In the genomic region with DNA sequence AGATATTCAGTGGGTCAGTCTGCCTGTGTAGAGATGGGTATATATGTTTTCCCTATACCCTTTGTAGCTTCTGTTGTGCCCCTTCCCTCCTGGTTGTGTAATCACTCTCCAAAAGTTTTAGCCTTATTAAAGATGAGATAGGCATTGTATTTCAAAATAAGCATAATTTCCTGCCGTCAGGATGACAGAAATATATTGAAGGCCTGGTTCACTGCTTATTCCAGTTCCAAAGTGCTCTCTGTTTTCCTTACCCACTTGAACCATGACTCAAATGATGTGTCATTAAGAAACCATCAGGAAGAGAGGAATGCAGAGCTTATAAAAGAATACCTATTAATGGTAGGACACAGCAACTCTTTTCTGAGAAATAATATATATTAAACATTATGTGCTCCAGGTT, we compare ENCODE assay signal across 22 cellular contexts.
A peak's percentile ranks its signal among the peaks of the same experiment; 100 is the strongest.
DNase-seq lines count a peak whose midpoint lies in the region; TF ChIP-seq lines count a peak whose summit lies in the region.
"Had no signal": no experiment of that assay in that cellular context is flagged by ENCODE, and none has a peak within 500 bp of the region (broad histone marks: within the 10 kb centered on the region; RNA-seq: fewer than 3 reads in every experiment).

No MANE protein-coding gene starts in this region.

- H2BK5ac ChIP-seq in trophoblast cell (ENCODE audit: low read depth, low read length, poor library complexity), result no peak overlapping the region

- H3K27me3 ChIP-seq in SK-N-SH (ENCODE audit: insufficient read depth), result no peaks in the 10 kb centered on the region
- no peaks in the 10 kb centered on the region for H3K27me3 ChIP-seq in Caco-2 (replicated peaks; ENCODE audit: control insufficient read depth, insufficient read depth, low read length)
- H3K27me3 ChIP-seq in trophoblast cell (ENCODE audit: insufficient read depth, low read length), result no peaks in the 10 kb centered on the region
- H3K27me3 ChIP-seq: adrenal gland, hepatocyte, sigmoid colon had no signal

- H2BK12ac ChIP-seq in trophoblast cell (ENCODE audit: low read length), result no peak overlapping the region

- H3K36me3 Mint-ChIP-seq in Caco-2 (ENCODE audit: insufficient read depth, unreplicated experiment), result no peaks in the 10 kb centered on the region
- H3K36me3 Mint-ChIP-seq: natural killer cell treated with Interleukin-12 subunit alpha and Interleukin-12 subunit beta and Interleukin-15 and Interleukin-18, amount 100 ng/mL, for 72 hours had no signal

- no peaks in the 10 kb centered on the region for H3K9me2 ChIP-seq in SK-N-SH

- CTCF ChIA-PET in SK-N-SH (lab: Yijun Ruan, JAX), result no interaction called here
- CTCF ChIA-PET in Caco-2 (lab: Charles Lee), result no interaction called here

- H4K8ac ChIP-seq in trophoblast cell (ENCODE audit: low read depth, low read length), result no peak overlapping the region

- no peaks in the 10 kb centered on the region for H3K9me3 Mint-ChIP-seq in Caco-2 (ENCODE audit: unreplicated experiment)
- H3K9me3 Mint-ChIP-seq: activated T-cell treated with anti-CD3 and anti-CD28 coated beads, Interleukin-2, amount 50 U/mL, for 24 hours; CD4-positive, alpha-beta T cell; natural killer cell treated with Interleukin-12 subunit alpha and Interleukin-12 subunit beta and Interleukin-15 and Interleukin-18, amount 100 ng/mL, for 72 hours had no signal

- DNase-seq in ELR (ENCODE audit: low read depth) (peak; percentile 92), SK-N-SH (no peak), fibroblast of mammary gland (ENCODE audit: low read depth) (peak; percentile 86), renal cortical epithelial cell (ENCODE audit: low read depth) (peak; percentile 74), Caco-2 (no peak), head of caudate nucleus (no peak), ureter (ENCODE audit: low spot score) (no peak), trophoblast cell (no peak)
- DNase-seq: activated CD4-positive, alpha-beta T cell treated with anti-CD3 and anti-CD28 coated beads for 48 hours; activated T-cell treated with anti-CD3 and anti-CD28 coated beads, Interleukin-2, amount 50 U/mL, for 24 hours; adrenal gland; CD4-positive, alpha-beta T cell; effector CD4-positive, alpha-beta T cell; GF-D8; H7; MV-4-11; NCI-H345; sigmoid colon; stimulated activated naive CD4-positive, alpha-beta T cell treated with Interleukin-2 at 50 U/mL for 16 hours; T-helper 17 cell had no signal

- no peak overlapping the region for H3K4me3 Mint-ChIP-seq in Caco-2 (ENCODE audit: unreplicated experiment)
- H3K4me3 Mint-ChIP-seq: activated T-cell treated with anti-CD3 and anti-CD28 coated beads, Interleukin-2, amount 50 U/mL, for 24 hours; CD4-positive, alpha-beta T cell; natural killer cell treated with Interleukin-12 subunit alpha and Interleukin-12 subunit beta and Interleukin-15 and Interleukin-18, amount 100 ng/mL, for 72 hours; T-helper 17 cell had no signal

- H3K4ac ChIP-seq in trophoblast cell (ENCODE audit: low read depth, low read length), result no peak overlapping the region

- WGBS in SK-N-SH (ENCODE audit: low lambda C conversion rate), result 3% methylated on average over 1 of the region's 1 CpG
- whole genome bisulfite sequencing in trophoblast cell (ENCODE audit: extremely low coverage, insufficient coverage, insufficient read length), result no CpG with 5 or more reads among the region's 1 CpG

- H3K4me3 ChIP-seq in SK-N-SH (ENCODE audit: low read depth in 2 of 2, low read length in 1 of 2) (no peak overlapping the region; a peak in 1 of 4 replicates), fibroblast of mammary gland (ENCODE audit: control insufficient read depth, low read depth, low read length) (no peak overlapping the region), Caco-2 (ENCODE audit: low read depth, low read length) (no peak overlapping the region), trophoblast cell (ENCODE audit: low read depth, low read length) (no peak overlapping the region)
- H3K4me3 ChIP-seq: adrenal gland, hepatocyte, sigmoid colon had no signal

- H3K4me2 ChIP-seq in SK-N-SH, result peak overlapping the region; percentile 49; the same call in 1 of the 2 replicates
- no peak overlapping the region for H3K4me2 ChIP-seq in trophoblast cell (ENCODE audit: low read length)
- H3K4me2 ChIP-seq: hepatocyte had no signal

- H3K4me1 Mint-ChIP-seq in Caco-2 (ENCODE audit: low read depth, unreplicated experiment), result peaks cover 10% of the 10 kb centered on the region
- H3K4me1 Mint-ChIP-seq: T-helper 17 cell had no signal

- H3K36me3 ChIP-seq in SK-N-SH (replicated peaks in 1 of 2; ENCODE audit: control insufficient read depth in 1 of 2, insufficient read depth in 2 of 2, low read length in 1 of 2) (no peaks in the 10 kb centered on the region), Caco-2 (ENCODE audit: control insufficient read depth, insufficient read depth, low read length) (no peaks in the 10 kb centered on the region), trophoblast cell (ENCODE audit: control insufficient read depth in 1 of 2, insufficient read depth in 2 of 2, low read length in 2 of 2) (no peaks in the 10 kb centered on the region)
- H3K36me3 ChIP-seq: adrenal gland, sigmoid colon had no signal

- H4K91ac ChIP-seq in trophoblast cell (ENCODE audit: low read depth, low read length), result no peak overlapping the region

- no peaks in the 10 kb centered on the region for H3K9me3 ChIP-seq in SK-N-SH
- no peaks in the 10 kb centered on the region for H3K9me3 ChIP-seq in Caco-2
- H3K9me3 ChIP-seq in trophoblast cell (ENCODE audit: insufficient read depth, low read depth, low read length), result no peaks in the 10 kb centered on the region
- H3K9me3 ChIP-seq: adrenal gland, sigmoid colon had no signal

- no peak overlapping the region for H3K27ac Mint-ChIP-seq in Caco-2 (ENCODE audit: unreplicated experiment)
- H3K27ac Mint-ChIP-seq: activated T-cell treated with anti-CD3 and anti-CD28 coated beads, Interleukin-2, amount 50 U/mL, for 24 hours; CD4-positive, alpha-beta T cell; natural killer cell treated with Interleukin-12 subunit alpha and Interleukin-12 subunit beta and Interleukin-15 and Interleukin-18, amount 100 ng/mL, for 72 hours; T-helper 17 cell had no signal

- TF ChIP-seq RAD21 in SK-N-SH (IDR thresholded peaks at IDR 0.05; ENCODE audit: low read length), result no peak

- intact Hi-C loops in Caco-2 (cut with micrococcal nuclease; ENCODE audit: unreplicated experiment) (no loop called here), head of caudate nucleus (cut with DNase I) (no loop called here)

- no peaks in the 10 kb centered on the region for H3K27me3 Mint-ChIP-seq in Caco-2 (ENCODE audit: insufficient read depth, unreplicated experiment)

- H3K4me1 ChIP-seq in SK-N-SH (ENCODE audit: control insufficient read depth in 1 of 2, insufficient read depth in 2 of 2, low read depth in 1 of 2, low read length in 1 of 2) (peaks cover 0 to 35% of the 10 kb centered on the region in 2 experiments; a peak in 2 of 4 replicates), Caco-2 (peaks cover 6% of the 10 kb centered on the region; the same call in 1 of the 2 replicates), trophoblast cell (ENCODE audit: control insufficient read depth in 1 of 2, insufficient read depth in 2 of 2, low read length in 2 of 2) (peaks cover 6% of the 10 kb centered on the region in 2 experiments)
- H3K4me1 ChIP-seq: adrenal gland, sigmoid colon had no signal

- no peak overlapping the region for H2BK120ac ChIP-seq in trophoblast cell (ENCODE audit: insufficient read depth, low read length, poor library complexity)

- H2AK5ac ChIP-seq in trophoblast cell (ENCODE audit: low read length), result no peak overlapping the region

- H3K79me2 ChIP-seq in SK-N-SH (ENCODE audit: insufficient read depth) (no peaks in the 10 kb centered on the region), trophoblast cell (ENCODE audit: control insufficient read depth, insufficient read depth, low read length, poor library complexity) (peaks cover 3% of the 10 kb centered on the region)
- H3K79me2 ChIP-seq: hepatocyte had no signal

- peaks cover 14% of the 10 kb centered on the region for H3K79me1 ChIP-seq in trophoblast cell (ENCODE audit: low read length)

- TF ChIP-seq EP300 in SK-N-SH (IDR thresholded peaks at IDR 0.05; ENCODE audit: borderline replicate concordance in 1 of 2, low read depth in 1 of 2, low read length in 1 of 2), result peak in 1 of 2 experiments; percentile 90; a peak in 2 of 4 replicates

- H4K12ac ChIP-seq in trophoblast cell (ENCODE audit: low read depth, low read length), result no peak overlapping the region

- POLR2A ChIA-PET in SK-N-SH (lab: Yijun Ruan, JAX), result no interaction called here
- POLR2A ChIA-PET in Caco-2 (lab: Charles Lee), result no interaction called here

- H3K23ac ChIP-seq in trophoblast cell (ENCODE audit: low read length), result no peak overlapping the region

- H3F3A ChIP-seq in SK-N-SH (replicated peaks; ENCODE audit: insufficient read depth), result peaks cover 29% of the 10 kb centered on the region

- H2AFZ ChIP-seq in SK-N-SH (ENCODE audit: low read depth), result peak overlapping the region; percentile 36; the same call in 1 of the 2 replicates
- no peak overlapping the region for H2AFZ ChIP-seq in trophoblast cell (ENCODE audit: insufficient read depth, low read length, poor library complexity)
- H2AFZ ChIP-seq: hepatocyte had no signal

- H3K18ac ChIP-seq in trophoblast cell (ENCODE audit: low read length), result no peak overlapping the region

- no peaks in the 10 kb centered on the region for H4K20me1 ChIP-seq in SK-N-SH (ENCODE audit: insufficient read depth)

- BruUV-seq in Caco-2 (replicated peaks; lab: Mats Ljungman, UMichigan), result no TSS peak

- peak overlapping the region in 1 of 2 experiments; percentile 98; a peak in 2 of 4 replicates for H3K27ac ChIP-seq in SK-N-SH (ENCODE audit: low read depth in 2 of 2, low read length in 1 of 2)
- H3K27ac ChIP-seq in trophoblast cell (ENCODE audit: low read depth, low read length), result no peak overlapping the region
- H3K27ac ChIP-seq: adrenal gland, hepatocyte, sigmoid colon had no signal

- no peak overlapping the region for H3K14ac ChIP-seq in trophoblast cell (ENCODE audit: low read length)

- H3K9ac ChIP-seq in SK-N-SH (peak overlapping the region; percentile 70; the same call in 1 of the 2 replicates), trophoblast cell (ENCODE audit: low read length) (no peak overlapping the region)

- TF ChIP-seq CTCF in SK-N-SH (IDR thresholded peaks at IDR 0.05) (no peak), fibroblast of mammary gland (conservative IDR thresholded peaks at IDR 0.05; ENCODE audit: control insufficient read depth, insufficient read depth, low read depth, low read length) (no peak), Caco-2 (IDR thresholded peaks at IDR 0.05; ENCODE audit: insufficient read depth in 1 of 2, low read depth in 1 of 2, low read length in 1 of 2, severe bottlenecking in 1 of 2, unreplicated experiment in 1 of 2) (no peak)

TF ChIP-seq in SK-N-SH, 30 proteins besides CTCF, POLR2A, EP300 and RAD21 (continues in another document):
- TF ChIP-seq, protein P1, sequence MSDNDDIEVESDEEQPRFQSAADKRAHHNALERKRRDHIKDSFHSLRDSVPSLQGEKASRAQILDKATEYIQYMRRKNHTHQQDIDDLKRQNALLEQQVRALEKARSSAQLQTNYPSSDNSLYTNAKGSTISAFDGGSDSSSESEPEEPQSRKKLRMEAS (IDR thresholded peaks at IDR 0.05; ENCODE audit: low read depth), result 0 out of 2 replicates have a peak, but pooled peaks have one; percentile 12
- no peak for TF ChIP-seq NRF1 (IDR thresholded peaks at IDR 0.05; ENCODE audit: low read depth, low read length)
- TF ChIP-seq RFX5 (IDR thresholded peaks at IDR 0.05; ENCODE audit: low read length), result no peak
- no peak for TF ChIP-seq MXI1 (IDR thresholded peaks at IDR 0.05; ENCODE audit: low read depth, low read length)
- TF ChIP-seq TCF12 (IDR thresholded peaks at IDR 0.05), result peak; percentile 90

Comparison
In these comparisons a context has a peak if more than half of its experiments do, and no peak if none do; other contexts are left out.
1. DNase-seq: peak in ELR (single experiment), fibroblast of mammary gland (single experiment) and renal cortical epithelial cell (single experiment); none in SK-N-SH (single experiment), Caco-2 (0 of 2), head of caudate nucleus (0 of 42), ureter (single experiment) and trophoblast cell (0 of 2).